Comparison of ENCODE assay signal across 15 cellular contexts in genomic region chr17:17386143-17386800, GRCh38.
"Had no signal": no experiment of that assay in that cellular context is flagged by ENCODE, and none has a peak within 500 bp of the region (broad histone marks: within the 10 kb centered on the region; RNA-seq: fewer than 3 reads in every experiment).

No MANE protein-coding gene starts in this region.

- H3K36me3 Mint-ChIP-seq: activated naive CD8-positive, alpha-beta T cell treated with anti-CD3 and anti-CD28 coated beads for 36 hours; natural killer cell; stimulated activated effector memory CD8-positive, alpha-beta T cell treated with anti-CD3 and anti-CD28 coated beads, Interleukin-12 subunit alpha, Interleukin-12 subunit beta, amount 100 ng/mL, for 72 hours had no signal

- H3K27ac ChIP-seq: brain microvascular endothelial cell, epithelial cell of prostate, ovary, thoracic aorta had no signal

- ATAC-seq: left lobe of liver; natural killer cell; sciatic nerve; stimulated activated effector memory CD8-positive, alpha-beta T cell treated with anti-CD3 and anti-CD28 coated beads, Interleukin-12 subunit alpha, Interleukin-12 subunit beta, amount 100 ng/mL, for 72 hours had no signal

- H3K9me3 Mint-ChIP-seq: activated CD4-positive, alpha-beta T cell treated with anti-CD3 and anti-CD28 coated beads, Interleukin-2, amount 10 ng/mL, durations not matched to agents 7 days and 5 days; activated naive CD8-positive, alpha-beta T cell treated with anti-CD3 and anti-CD28 coated beads for 36 hours; dendritic cell treated with granulocyte-macrophage colony-stimulating factor and Interleukin-4, amounts not matched to agents 40 ng/mL and 50 ng/mL, for 4 days; natural killer cell; stimulated activated effector memory CD8-positive, alpha-beta T cell treated with anti-CD3 and anti-CD28 coated beads, Interleukin-12 subunit alpha, Interleukin-12 subunit beta, amount 100 ng/mL, for 72 hours had no signal

- H3K9me3 ChIP-seq: mucosa of descending colon, ovary, thoracic aorta had no signal

- DNase-seq: activated CD4-positive, alpha-beta T cell treated with anti-CD3 and anti-CD28 coated beads, Interleukin-2, amount 10 ng/mL, durations not matched to agents 7 days and 5 days; activated naive CD8-positive, alpha-beta T cell treated with anti-CD3 and anti-CD28 coated beads for 36 hours; brain microvascular endothelial cell; effector memory CD4-positive, alpha-beta T cell; natural killer cell; ovary; stimulated activated CD4-positive, alpha-beta T cell treated with anti-CD3 and anti-CD28 coated beads, Interleukin-2, amount 100 ng/mL, for 24 hours; SW 1271 had no signal

- H3K27ac Mint-ChIP-seq: activated CD4-positive, alpha-beta T cell treated with anti-CD3 and anti-CD28 coated beads, Interleukin-2, amount 10 ng/mL, durations not matched to agents 7 days and 5 days; activated naive CD8-positive, alpha-beta T cell treated with anti-CD3 and anti-CD28 coated beads for 36 hours; dendritic cell treated with granulocyte-macrophage colony-stimulating factor and Interleukin-4, amounts not matched to agents 40 ng/mL and 50 ng/mL, for 4 days; natural killer cell; stimulated activated effector memory CD8-positive, alpha-beta T cell treated with anti-CD3 and anti-CD28 coated beads, Interleukin-12 subunit alpha, Interleukin-12 subunit beta, amount 100 ng/mL, for 72 hours had no signal

- H3K27me3 ChIP-seq: ovary had no signal

- H3K27me3 Mint-ChIP-seq: activated naive CD8-positive, alpha-beta T cell treated with anti-CD3 and anti-CD28 coated beads for 36 hours had no signal

- H3K4me3 Mint-ChIP-seq: activated CD4-positive, alpha-beta T cell treated with anti-CD3 and anti-CD28 coated beads, Interleukin-2, amount 10 ng/mL, durations not matched to agents 7 days and 5 days; activated naive CD8-positive, alpha-beta T cell treated with anti-CD3 and anti-CD28 coated beads for 36 hours; dendritic cell treated with granulocyte-macrophage colony-stimulating factor and Interleukin-4, amounts not matched to agents 40 ng/mL and 50 ng/mL, for 4 days; natural killer cell; stimulated activated effector memory CD8-positive, alpha-beta T cell treated with anti-CD3 and anti-CD28 coated beads, Interleukin-12 subunit alpha, Interleukin-12 subunit beta, amount 100 ng/mL, for 72 hours had no signal

- H3K36me3 ChIP-seq: brain microvascular endothelial cell, ovary, thoracic aorta had no signal

- H3K4me3 ChIP-seq: mucosa of descending colon, ovary, thoracic aorta had no signal
